15 cellular contexts compared by ENCODE assay signal in genomic region chr13:96782186-96782585, GRCh38.
"Had no signal": no experiment of that assay in that cellular context is flagged by ENCODE, and none has a peak within 500 bp of the region (broad histone marks: within the 10 kb centered on the region; RNA-seq: fewer than 3 reads in every experiment).

No MANE protein-coding gene starts in this region.

- H3K36me3 Mint-ChIP-seq: immature natural killer cell, naive B cell had no signal

- H3K9me3 ChIP-seq: gastrocnemius medialis, testis had no signal

- H3K27ac Mint-ChIP-seq: immature natural killer cell, naive B cell had no signal

- H3K4me1 Mint-ChIP-seq: immature natural killer cell, naive B cell had no signal

- DNase-seq: effector memory CD4-positive, alpha-beta T cell; gastrocnemius medialis; immature natural killer cell; left colon; mesendoderm; naive B cell; posterior cingulate gyrus; stimulated activated CD4-positive, alpha-beta T cell treated with anti-CD3 and anti-CD28 coated beads, Interleukin-2, amount 100 ng/mL, for 48 hours; stimulated activated naive CD4-positive, alpha-beta T cell treated with Interleukin-2 at 50 U/mL for 16 hours; testis; trophoblast cell had no signal

- H3K4me1 ChIP-seq: gastrocnemius medialis, testis had no signal

- ATAC-seq: esophagus mucosa, gastrocnemius medialis, left colon had no signal

- H3K27ac ChIP-seq: cardiac muscle cell, gastrocnemius medialis, testis had no signal

- H3K4me3 ChIP-seq: cardiac muscle cell, coronary artery, gastrocnemius medialis, smooth muscle cell, testis had no signal

- H3K27me3 ChIP-seq: cardiac muscle cell, gastrocnemius medialis, testis had no signal

- H3K27me3 Mint-ChIP-seq: naive B cell had no signal

- H3K4me3 Mint-ChIP-seq: immature natural killer cell, naive B cell had no signal

- H3K36me3 ChIP-seq: cardiac muscle cell, gastrocnemius medialis had no signal
